Comparison of ENCODE assay signal across 10 cellular contexts in the genomic region with DNA sequence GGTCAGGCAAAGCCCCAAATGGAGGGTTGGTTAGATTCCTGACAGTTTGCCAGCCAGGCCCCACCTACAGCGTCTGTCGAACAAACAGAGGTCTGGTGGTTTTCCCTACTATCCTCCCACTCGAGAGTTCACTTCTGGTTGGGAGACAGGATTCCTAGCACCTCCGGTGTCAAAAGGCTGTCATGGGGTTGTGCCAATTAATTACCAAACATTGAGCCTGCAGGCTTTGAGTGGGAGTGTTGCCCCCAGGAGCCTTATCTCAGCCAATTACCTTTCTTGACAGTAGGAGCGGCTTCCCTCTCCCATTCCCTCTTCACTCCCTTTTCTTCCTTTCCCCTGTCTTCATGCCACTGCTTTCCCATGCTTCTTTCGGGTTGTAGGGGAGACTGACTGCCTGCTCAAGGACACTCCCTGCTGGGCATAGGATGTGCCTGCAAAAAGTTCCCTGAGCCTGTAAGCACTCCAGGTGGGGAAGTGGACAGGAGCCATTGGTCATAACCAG. TPM values are rescaled to one million over a fixed set of nuclear protein-coding genes. Genes with fewer than 3 reads are reported as not detected.
DNase-seq lines count a peak whose midpoint lies in the region; ATAC-seq, FAIRE-seq and TF ChIP-seq lines count a peak whose summit lies in the region.
"Had no signal": no experiment of that assay in that cellular context is flagged by ENCODE, and none has a peak within 500 bp of the region (broad histone marks: within the 10 kb centered on the region; RNA-seq: fewer than 3 reads in every experiment).

No MANE protein-coding gene starts in this region.

- peaks cover 20% of the 10 kb centered on the region for H3K36me3 ChIP-seq in GM06990 (ENCODE audit: control insufficient read depth, insufficient read depth, low read length)
- H3K36me3 ChIP-seq in endothelial cell of umbilical vein (ENCODE audit: control insufficient read depth in 2 of 2, extremely low read depth in 1 of 2, insufficient read depth in 2 of 2, low read length in 2 of 2) = peaks cover 28 to 38% of the 10 kb centered on the region in 2 experiments
- H3K36me3 ChIP-seq in osteoblast (ENCODE audit: insufficient read depth, low read length) = peaks cover 66% of the 10 kb centered on the region
- peaks cover 6 to 13% of the 10 kb centered on the region in 2 donors for H3K36me3 ChIP-seq in prostate gland

- POLR2A ChIA-PET in endothelial cell of umbilical vein (lab: Charles Lee) = interaction anchor here (0.5 kb wide), 1 partner anchor 49 kb away, joined by 4 read pairs; a partner anchor contains a TSS

- ATAC-seq in GM21447 (IDR thresholded peaks at IDR 0.05; ENCODE audit: unreplicated experiment) = no peak
- no peak for ATAC-seq in activated naive CD4-positive, alpha-beta T cell treated with anti-CD3 and anti-CD28 coated beads, Interleukin-2, amount 50 U/mL, for 72 hours

- H4K20me1 ChIP-seq in endothelial cell of umbilical vein (replicated peaks; ENCODE audit: control insufficient read depth, extremely low read depth, insufficient read depth, low read length) = no peaks in the 10 kb centered on the region
- H4K20me1 ChIP-seq in osteoblast (ENCODE audit: insufficient read depth, low read length) = peaks cover 4% of the 10 kb centered on the region

- no peak for DNase-seq in GM06990 (ENCODE audit: extremely low read depth, insufficient read length)
- DNase-seq in NB4 (ENCODE audit: low read depth) = peak; percentile 43
- peak; percentile 28 for DNase-seq in endothelial cell of umbilical vein (ENCODE audit: low read depth, low spot score)
- peak; percentile 82 for DNase-seq in osteoblast (ENCODE audit: insufficient read length, low spot score, missing footprints)
- no peak for DNase-seq in prostate gland (ENCODE audit: low spot score)
- no peak for DNase-seq in epidermal melanocyte (ENCODE audit: insufficient read length, low spot score)
- DNase-seq in activated naive CD4-positive, alpha-beta T cell treated with anti-CD3 and anti-CD28 coated beads, Interleukin-2, amount 50 U/mL, for 72 hours (ENCODE audit: low spot score in 2 of 2) = no peak

- H3K9ac ChIP-seq in endothelial cell of umbilical vein (replicated peaks; ENCODE audit: extremely low read depth, insufficient read depth, low read length) = no peak overlapping the region

- H3K9me1 ChIP-seq in endothelial cell of umbilical vein (replicated peaks; ENCODE audit: control insufficient read depth, extremely low read depth, insufficient read depth, low read length) = no peaks in the 10 kb centered on the region

- no peak overlapping the region for H3K27ac ChIP-seq in endothelial cell of umbilical vein (ENCODE audit: insufficient read depth, low read depth, low read length)
- no peak overlapping the region for H3K27ac ChIP-seq in osteoblast (ENCODE audit: low read depth, low read length)
- H3K27ac ChIP-seq in prostate gland = no peak overlapping the region

- intact Hi-C loops in endothelial cell of umbilical vein (cut with micrococcal nuclease) (no loop called here), prostate gland (cut with DNase I) (no loop called here)

- no peak overlapping the region for H3K4me2 ChIP-seq in endothelial cell of umbilical vein (ENCODE audit: insufficient read depth, low read length)
- no peak overlapping the region for H3K4me2 ChIP-seq in osteoblast (ENCODE audit: insufficient read depth, low read length)

- H3K4me1 ChIP-seq in endothelial cell of umbilical vein (ENCODE audit: control insufficient read depth, extremely low read depth, insufficient read depth, low read length) = no peaks in the 10 kb centered on the region
- H3K4me1 ChIP-seq in osteoblast (ENCODE audit: insufficient read depth, low read length) = no peaks in the 10 kb centered on the region
- no peaks in the 10 kb centered on the region for H3K4me1 ChIP-seq in prostate gland (replicated peaks)

- H3K27me3 ChIP-seq in GM06990 (replicated peaks; ENCODE audit: control insufficient read depth, insufficient read depth, low read length) (no peaks in the 10 kb centered on the region), endothelial cell of umbilical vein (ENCODE audit: control insufficient read depth in 2 of 2, insufficient read depth in 2 of 2, low read length in 2 of 2) (no peaks in the 10 kb centered on the region), osteoblast (ENCODE audit: insufficient read depth, low read length) (no peaks in the 10 kb centered on the region), prostate gland (replicated peaks; ENCODE audit: insufficient read depth) (no peaks in the 10 kb centered on the region)

- H3K9me3 ChIP-seq in endothelial cell of umbilical vein (replicated peaks; ENCODE audit: control insufficient read depth, insufficient read depth, low read length) (no peaks in the 10 kb centered on the region), osteoblast (ENCODE audit: low read depth, low read length) (no peaks in the 10 kb centered on the region), prostate gland (no peaks in the 10 kb centered on the region)

- H3K79me2 ChIP-seq in endothelial cell of umbilical vein (ENCODE audit: control insufficient read depth, insufficient read depth, low read length) (no peaks in the 10 kb centered on the region), osteoblast (ENCODE audit: insufficient read depth, low read length) (no peaks in the 10 kb centered on the region)

- CTCF ChIA-PET in endothelial cell of umbilical vein (lab: Charles Lee) = no interaction called here

- peaks cover 9 to 12% of the 10 kb centered on the region in 2 donors for H3K36me3 Mint-ChIP-seq in activated naive CD4-positive, alpha-beta T cell treated with anti-CD3 and anti-CD28 coated beads, Interleukin-2, amount 50 U/mL, for 72 hours

- no peak overlapping the region for H3K4me3 ChIP-seq in GM06990 (replicated peaks; ENCODE audit: low read depth, low read length)
- no peak overlapping the region for H3K4me3 ChIP-seq in NB4 (ENCODE audit: low read depth, low read length)
- H3K4me3 ChIP-seq in endothelial cell of umbilical vein (replicated peaks in 1 of 3; ENCODE audit: insufficient read depth in 1 of 3, low read depth in 1 of 3, low read length in 3 of 3) = no peak overlapping the region
- H3K4me3 ChIP-seq in osteoblast (ENCODE audit: insufficient read depth, low read length) = no peak overlapping the region
- no peak overlapping the region for H3K4me3 ChIP-seq in prostate gland

- H3K9me3 Mint-ChIP-seq in activated naive CD4-positive, alpha-beta T cell treated with anti-CD3 and anti-CD28 coated beads, Interleukin-2, amount 50 U/mL, for 72 hours = no peaks in the 10 kb centered on the region
- H3K9me3 Mint-ChIP-seq: activated T-helper 1 cell treated with anti-CD3 and anti-CD28 coated beads, Interleukin-12 subunit alpha, Interleukin-12 subunit beta, Interleukin-2, Interleukin-4 antibody, amounts not matched to agents 30 ng/mL and 10 ng/mL and 1 ng/mL, durations not matched to agents 14 hours and 24 hours and 36 hours had no signal

- no peak for FAIRE-seq in endothelial cell of umbilical vein (lab: Jason Lieb, UNC)

- TF ChIP-seq CTCF in GM06990 (IDR thresholded peaks at IDR 0.05; ENCODE audit: insufficient read depth, low read length, poor library complexity, severe bottlenecking) = peak; percentile 37
- peak; percentile 53 for TF ChIP-seq CTCF in NB4 (IDR thresholded peaks at IDR 0.05; ENCODE audit: low read depth, low read length)
- peak; percentile 36 to 49 for TF ChIP-seq CTCF in endothelial cell of umbilical vein (IDR thresholded peaks at IDR 0.05; ENCODE audit: extremely low read depth in 1 of 2, insufficient read depth in 1 of 2, low read depth in 1 of 2, low read length in 2 of 2)
- peak; percentile 48 for TF ChIP-seq CTCF in osteoblast (IDR thresholded peaks at IDR 0.05; ENCODE audit: extremely low read depth, low read depth, low read length)
- peak in 2 of 4 experiments; percentile 9 to 13 for TF ChIP-seq CTCF in prostate gland (IDR thresholded peaks at IDR 0.05)

- dilution Hi-C loops in endothelial cell of umbilical vein (cut with MboI; ENCODE audit: extremely low pct_ligation_motif_present, low sequenced_read_pairs) = no loop called here

- BruUV-seq in endothelial cell of umbilical vein (replicated peaks; lab: Mats Ljungman, UMichigan) = no TSS peak

- TF ChIP-seq POLR2A in NB4 (IDR thresholded peaks at IDR 0.05; ENCODE audit: extremely low read depth, insufficient read length) = no peak
- TF ChIP-seq POLR2A in endothelial cell of umbilical vein (IDR thresholded peaks at IDR 0.05; ENCODE audit: low read depth, low read length) = no peak
- TF ChIP-seq POLR2A in prostate gland (IDR thresholded peaks at IDR 0.05) = no peak

- WGBS in prostate gland = 34% methylated on average over 6 of the region's 6 CpGs

- no peak overlapping the region for H2AFZ ChIP-seq in endothelial cell of umbilical vein (ENCODE audit: low read depth, low read length)
- H2AFZ ChIP-seq in osteoblast (ENCODE audit: low read length) = no peak overlapping the region

- H3K27ac Mint-ChIP-seq in activated naive CD4-positive, alpha-beta T cell treated with anti-CD3 and anti-CD28 coated beads, Interleukin-2, amount 50 U/mL, for 72 hours = peak overlapping the region in 1 of 2 donors; percentile 66
- H3K27ac Mint-ChIP-seq: activated T-helper 1 cell treated with anti-CD3 and anti-CD28 coated beads, Interleukin-12 subunit alpha, Interleukin-12 subunit beta, Interleukin-2, Interleukin-4 antibody, amounts not matched to agents 30 ng/mL and 10 ng/mL and 1 ng/mL, durations not matched to agents 14 hours and 24 hours and 36 hours had no signal

RNA-seq across cellular contexts. Expression of a gene that starts 4.7 kb away (rescaled TPM):
- total RNA-seq in endothelial cell of umbilical vein = 0.60 and 1.1 TPM in 2 replicates
- polyA plus RNA-seq in endothelial cell of umbilical vein = 0.29 TPM in 1 of 2 replicates, not detected in the other
- 0.08 TPM in 1 of 2 replicates, not detected in the other for polyA plus RNA-seq in endothelial cell of umbilical vein (2011; cell fraction: cytosol; rRNA removed)
- 0.18 TPM in 1 of 2 replicates, not detected in the other for polyA plus RNA-seq in endothelial cell of umbilical vein (2011; cell fraction: nucleus; rRNA removed)
- polyA plus RNA-seq in endothelial cell of umbilical vein (2012) = not detected in 2 replicates
- 0.32 TPM in 1 of 2 replicates, not detected in the other for polyA minus RNA-seq in endothelial cell of umbilical vein
- polyA minus RNA-seq in endothelial cell of umbilical vein (2011; cell fraction: cytosol; rRNA and poly(A)+ RNA removed) = not detected
- polyA minus RNA-seq in endothelial cell of umbilical vein (2011; cell fraction: nucleus; rRNA and poly(A)+ RNA removed) = 0.72 TPM in 2 replicates
- 1.1 and 1.2 TPM in 2 replicates for total RNA-seq in osteoblast
- 1 to 10 TPM; 3.1 to 7.7 TPM for total RNA-seq in prostate gland
- under 1 TPM; 0.52 to 0.93 TPM for total RNA-seq in activated naive CD4-positive, alpha-beta T cell treated with anti-CD3 and anti-CD28 coated beads, Interleukin-2, amount 50 U/mL, for 72 hours
- total RNA-seq: urinary bladder had no signal

RNA-seq across cellular contexts. Expression of a gene that starts 8.4 kb away (rescaled TPM):
- 18.9 and 20.4 TPM in 2 replicates for total RNA-seq in endothelial cell of umbilical vein
- 34.6 and 42.3 TPM in 2 replicates for polyA plus RNA-seq in endothelial cell of umbilical vein
- polyA plus RNA-seq in endothelial cell of umbilical vein (2011; cell fraction: cytosol; rRNA removed) = 24.6 and 29.6 TPM in 2 replicates
- polyA plus RNA-seq in endothelial cell of umbilical vein (2011; cell fraction: nucleus; rRNA removed) = 52.0 and 52.3 TPM in 2 replicates
- polyA plus RNA-seq in endothelial cell of umbilical vein (2012) = 15.3 and 19.7 TPM in 2 replicates
- polyA minus RNA-seq in endothelial cell of umbilical vein = 31.0 and 41.1 TPM in 2 replicates
- polyA minus RNA-seq in endothelial cell of umbilical vein (2011; cell fraction: cytosol; rRNA and poly(A)+ RNA removed) = not detected
- polyA minus RNA-seq in endothelial cell of umbilical vein (2011; cell fraction: nucleus; rRNA and poly(A)+ RNA removed) = 25.1 and 26.5 TPM in 2 replicates
- 10.1 and 11.2 TPM in 2 replicates for total RNA-seq in osteoblast
- total RNA-seq in prostate gland = 10 to 100 TPM; 52.4 to 64.2 TPM
- 10 to 100 TPM in 1 of 2 donors, 1 to 10 TPM in 1; 9.4 to 20.5 TPM for total RNA-seq in activated naive CD4-positive, alpha-beta T cell treated with anti-CD3 and anti-CD28 coated beads, Interleukin-2, amount 50 U/mL, for 72 hours

RNA-seq across cellular contexts. Expression of a gene that starts 43.1 kb away (rescaled TPM):
- 16.7 and 17.0 TPM in 2 replicates for total RNA-seq in endothelial cell of umbilical vein
- 26.5 and 28.7 TPM in 2 replicates for polyA plus RNA-seq in endothelial cell of umbilical vein
- polyA plus RNA-seq in endothelial cell of umbilical vein (2011; cell fraction: cytosol; rRNA removed) = 30.0 and 32.2 TPM in 2 replicates
- 31.6 and 32.7 TPM in 2 replicates for polyA plus RNA-seq in endothelial cell of umbilical vein (2011; cell fraction: nucleus; rRNA removed)
- 21.6 and 26.2 TPM in 2 replicates for polyA plus RNA-seq in endothelial cell of umbilical vein (2012)
- 24.4 and 30.5 TPM in 2 replicates for polyA minus RNA-seq in endothelial cell of umbilical vein
- 9.1 TPM for polyA minus RNA-seq in endothelial cell of umbilical vein (2011; cell fraction: cytosol; rRNA and poly(A)+ RNA removed)
- polyA minus RNA-seq in endothelial cell of umbilical vein (2011; cell fraction: nucleus; rRNA and poly(A)+ RNA removed) = 7.5 and 11.7 TPM in 2 replicates
- total RNA-seq in osteoblast = 31.8 and 37.7 TPM in 2 replicates
- total RNA-seq in prostate gland = 10 to 100 TPM; 38.9 to 48.4 TPM
- 10 to 100 TPM in 1 of 2 donors, 1 to 10 TPM in 1; 8.1 to 14.4 TPM for total RNA-seq in activated naive CD4-positive, alpha-beta T cell treated with anti-CD3 and anti-CD28 coated beads, Interleukin-2, amount 50 U/mL, for 72 hours

RNA-seq across cellular contexts. Expression of a gene that starts 49.6 kb away (rescaled TPM):
- total RNA-seq in endothelial cell of umbilical vein (168 and 172 TPM in 2 replicates), osteoblast (162 and 172 TPM in 2 replicates), prostate gland (100 to 1,000 TPM; 108 to 132 TPM)
- 180 and 188 TPM in 2 replicates for polyA plus RNA-seq in endothelial cell of umbilical vein
- polyA plus RNA-seq in endothelial cell of umbilical vein (2011; cell fraction: cytosol; rRNA removed) = 184 and 190 TPM in 2 replicates
- polyA plus RNA-seq in endothelial cell of umbilical vein (2011; cell fraction: nucleus; rRNA removed) = 83.4 and 98.1 TPM in 2 replicates
- 138 and 176 TPM in 2 replicates for polyA plus RNA-seq in endothelial cell of umbilical vein (2012)
- 185 and 191 TPM in 2 replicates for polyA minus RNA-seq in endothelial cell of umbilical vein
- 49.5 TPM for polyA minus RNA-seq in endothelial cell of umbilical vein (2011; cell fraction: cytosol; rRNA and poly(A)+ RNA removed)
- 38.0 and 59.9 TPM in 2 replicates for polyA minus RNA-seq in endothelial cell of umbilical vein (2011; cell fraction: nucleus; rRNA and poly(A)+ RNA removed)
- total RNA-seq in activated naive CD4-positive, alpha-beta T cell treated with anti-CD3 and anti-CD28 coated beads, Interleukin-2, amount 50 U/mL, for 72 hours = 100 to 1,000 TPM; 134 to 180 TPM

Comparison
In these comparisons a context has a peak if more than half of its experiments do, and no peak if none do; other contexts are left out.
1. DNase-seq: peak in NB4 (single experiment), endothelial cell of umbilical vein (single experiment) and osteoblast (single experiment); none in GM06990 (single experiment), prostate gland (single experiment), epidermal melanocyte (single experiment) and activated naive CD4-positive, alpha-beta T cell treated with anti-CD3 and anti-CD28 coated beads, Interleukin-2, amount 50 U/mL, for 72 hours (0 of 2).